1 cellular context compared by ENCODE assay signal in genomic region chr3:155805802-155806618, GRCh38.
A peak's percentile ranks its signal among the peaks of the same experiment; 100 is the strongest.
TF ChIP-seq lines count a peak whose summit lies in the region.

TSS of gene C3orf33 (minus strand) at chr3:155806278. CDS start at chr3:155806252, 26 bp downstream.

TF ChIP-seq in HEK293, 187 proteins besides CTCF, POLR2A, EP300 and RAD21 (continued from another document):
- TF ChIP-seq ZBTB6 (tag by site-specific recombination; IDR thresholded peaks at IDR 0.05) = no peak
- 0 out of 2 replicates have a peak, but pooled peaks have one; percentile 36 for TF ChIP-seq ZBTB11 (tag by site-specific recombination; conservative IDR thresholded peaks at IDR 0.05; ENCODE audit: low read depth)
- peak; percentile 61; the same call in 1 of the 2 replicates for TF ChIP-seq YY2 (tag by site-specific recombination; IDR thresholded peaks at IDR 0.05)
- no peak for TF ChIP-seq ZNF394 (tag by site-specific recombination; IDR thresholded peaks at IDR 0.05; ENCODE audit: borderline replicate concordance)
TF ChIP-seq in HEK293: peak in this region for 36.
